Comparison of ENCODE assay signal across 12 cellular contexts in genomic region chr2:49044680-49045079, GRCh38.
DNase-seq lines count a peak whose midpoint lies in the region; ATAC-seq and TF ChIP-seq lines count a peak whose summit lies in the region.
"Had no signal": no experiment of that assay in that cellular context is flagged by ENCODE, and none has a peak within 500 bp of the region (broad histone marks: within the 10 kb centered on the region; RNA-seq: fewer than 3 reads in every experiment).

No MANE protein-coding gene starts in this region.

- peak; percentile 76 for TF ChIP-seq CTCF in endodermal cell (conservative IDR thresholded peaks at IDR 0.05)
- TF ChIP-seq CTCF in osteoblast (IDR thresholded peaks at IDR 0.05; ENCODE audit: extremely low read depth, low read depth, low read length) = peak; percentile 11
- TF ChIP-seq CTCF in suprapubic skin (IDR thresholded peaks at IDR 0.05) = no peak

- TF ChIP-seq EP300 in suprapubic skin (IDR thresholded peaks at IDR 0.05) = no peak

- DNase-seq in NCI-H146 treated with DMSO at 0.1 percent for 48 hours (lab: John Stamatoyannopoulos, UW; ENCODE audit: unreplicated experiment) = peak; percentile 26
- DNase-seq in endodermal cell = peak; percentile 53
- DNase-seq in osteoblast (ENCODE audit: insufficient read length, low spot score, missing footprints) = peak; percentile 35
- no peak for DNase-seq in suprapubic skin (ENCODE audit: low spot score in 2 of 2)
- DNase-seq in GF-D8 (lab: John Stamatoyannopoulos, UW) = no peak
- DNase-seq in mesenteric fat pad (ENCODE audit: low spot score) = no peak
- DNase-seq: activated CD4-positive, alpha-beta T cell treated with anti-CD3 and anti-CD28 coated beads for 1 hour; activated naive CD4-positive, alpha-beta T cell treated with Interleukin-2 at 50 U/mL for 16 hours; pancreas; PC-9 had no signal

- H3K9ac ChIP-seq in endodermal cell (ENCODE audit: extremely low read depth, low read length, poor library complexity, severe bottlenecking) = no peak overlapping the region

- no peaks in the 10 kb centered on the region for H4K20me1 ChIP-seq in osteoblast (ENCODE audit: insufficient read depth, low read length)

- no peak overlapping the region for H3K27ac Mint-ChIP-seq in endodermal cell

- no peaks in the 10 kb centered on the region for H3K4me1 ChIP-seq in endodermal cell (ENCODE audit: control insufficient read depth, insufficient read depth, low read length)
- no peaks in the 10 kb centered on the region for H3K4me1 ChIP-seq in osteoblast (ENCODE audit: insufficient read depth, low read length)
- no peaks in the 10 kb centered on the region for H3K4me1 ChIP-seq in suprapubic skin
- H3K4me1 ChIP-seq: pancreas had no signal

- peak; percentile 46 for ATAC-seq in GM19463 (IDR thresholded peaks at IDR 0.05; ENCODE audit: unreplicated experiment)
- ATAC-seq: K562, pancreas had no signal

- no peaks in the 10 kb centered on the region for H3K27me3 Mint-ChIP-seq in endodermal cell (ENCODE audit: insufficient read depth)

- H3K27ac ChIP-seq in endodermal cell (ENCODE audit: low read depth, low read length) = no peak overlapping the region
- no peak overlapping the region for H3K27ac ChIP-seq in osteoblast (ENCODE audit: low read depth, low read length)
- no peak overlapping the region for H3K27ac ChIP-seq in suprapubic skin
- H3K27ac ChIP-seq: pancreas, PC-9 had no signal

- H3K9me3 Mint-ChIP-seq in endodermal cell = no peaks in the 10 kb centered on the region

- H3K27me3 ChIP-seq in endodermal cell (ENCODE audit: control insufficient read depth, insufficient read depth, low read length, poor library complexity, severe bottlenecking) (no peaks in the 10 kb centered on the region), osteoblast (ENCODE audit: insufficient read depth, low read length) (no peaks in the 10 kb centered on the region), suprapubic skin (no peaks in the 10 kb centered on the region)
- H3K27me3 ChIP-seq: pancreas had no signal

- H3K4me3 ChIP-seq in endodermal cell (ENCODE audit: low read length) (no peak overlapping the region), osteoblast (ENCODE audit: insufficient read depth, low read length) (no peak overlapping the region), suprapubic skin (no peak overlapping the region)
- H3K4me3 ChIP-seq: K562, pancreas, PC-9 had no signal

- H3K36me3 ChIP-seq in endodermal cell (ENCODE audit: control insufficient read depth, insufficient read depth, low read length) (no peaks in the 10 kb centered on the region), osteoblast (ENCODE audit: insufficient read depth, low read length) (no peaks in the 10 kb centered on the region), suprapubic skin (no peaks in the 10 kb centered on the region)
- H3K36me3 ChIP-seq: pancreas had no signal

- H3K9me3 ChIP-seq in endodermal cell (ENCODE audit: control insufficient read depth, low read length) = no peaks in the 10 kb centered on the region
- no peaks in the 10 kb centered on the region for H3K9me3 ChIP-seq in osteoblast (ENCODE audit: low read depth, low read length)
- H3K9me3 ChIP-seq in suprapubic skin = no peaks in the 10 kb centered on the region
- H3K9me3 ChIP-seq: pancreas had no signal

- H3K36me3 Mint-ChIP-seq in endodermal cell (ENCODE audit: low read depth) = no peaks in the 10 kb centered on the region

- TF ChIP-seq POLR2A in suprapubic skin (IDR thresholded peaks at IDR 0.05) = no peak

- no peaks in the 10 kb centered on the region for H3K79me2 ChIP-seq in osteoblast (ENCODE audit: insufficient read depth, low read length)

- H2AFZ ChIP-seq in osteoblast (ENCODE audit: low read length) = no peak overlapping the region
- H2AFZ ChIP-seq: PC-9 had no signal

- no peak overlapping the region for H3K4me2 ChIP-seq in osteoblast (ENCODE audit: insufficient read depth, low read length)
- H3K4me2 ChIP-seq: PC-9 had no signal

- H3K4me3 Mint-ChIP-seq in endodermal cell = no peak overlapping the region

- H3K4me1 Mint-ChIP-seq in endodermal cell = peaks cover 8% of the 10 kb centered on the region

Comparison
In these comparisons a context has a peak if more than half of its experiments do, and no peak if none do; other contexts are left out.
1. DNase-seq: peak in NCI-H146 treated with DMSO at 0.1 percent for 48 hours (single experiment), endodermal cell (single experiment) and osteoblast (single experiment); none in suprapubic skin (0 of 2), GF-D8 (single experiment) and mesenteric fat pad (single experiment).
2. CTCF ChIP-seq: peak in endodermal cell (single experiment) and osteoblast (single experiment); none in suprapubic skin (0 of 2).